ENCODE assay signal across 1 cellular context in genomic region chr12:116615141-116615861, GRCh38.
TF ChIP-seq lines count a peak whose summit lies in the region.

No MANE protein-coding gene starts in this region.

TF ChIP-seq in SK-N-SH, 30 proteins besides CTCF, POLR2A, EP300 and RAD21 (continued from another document):
- TF ChIP-seq, protein P1, sequence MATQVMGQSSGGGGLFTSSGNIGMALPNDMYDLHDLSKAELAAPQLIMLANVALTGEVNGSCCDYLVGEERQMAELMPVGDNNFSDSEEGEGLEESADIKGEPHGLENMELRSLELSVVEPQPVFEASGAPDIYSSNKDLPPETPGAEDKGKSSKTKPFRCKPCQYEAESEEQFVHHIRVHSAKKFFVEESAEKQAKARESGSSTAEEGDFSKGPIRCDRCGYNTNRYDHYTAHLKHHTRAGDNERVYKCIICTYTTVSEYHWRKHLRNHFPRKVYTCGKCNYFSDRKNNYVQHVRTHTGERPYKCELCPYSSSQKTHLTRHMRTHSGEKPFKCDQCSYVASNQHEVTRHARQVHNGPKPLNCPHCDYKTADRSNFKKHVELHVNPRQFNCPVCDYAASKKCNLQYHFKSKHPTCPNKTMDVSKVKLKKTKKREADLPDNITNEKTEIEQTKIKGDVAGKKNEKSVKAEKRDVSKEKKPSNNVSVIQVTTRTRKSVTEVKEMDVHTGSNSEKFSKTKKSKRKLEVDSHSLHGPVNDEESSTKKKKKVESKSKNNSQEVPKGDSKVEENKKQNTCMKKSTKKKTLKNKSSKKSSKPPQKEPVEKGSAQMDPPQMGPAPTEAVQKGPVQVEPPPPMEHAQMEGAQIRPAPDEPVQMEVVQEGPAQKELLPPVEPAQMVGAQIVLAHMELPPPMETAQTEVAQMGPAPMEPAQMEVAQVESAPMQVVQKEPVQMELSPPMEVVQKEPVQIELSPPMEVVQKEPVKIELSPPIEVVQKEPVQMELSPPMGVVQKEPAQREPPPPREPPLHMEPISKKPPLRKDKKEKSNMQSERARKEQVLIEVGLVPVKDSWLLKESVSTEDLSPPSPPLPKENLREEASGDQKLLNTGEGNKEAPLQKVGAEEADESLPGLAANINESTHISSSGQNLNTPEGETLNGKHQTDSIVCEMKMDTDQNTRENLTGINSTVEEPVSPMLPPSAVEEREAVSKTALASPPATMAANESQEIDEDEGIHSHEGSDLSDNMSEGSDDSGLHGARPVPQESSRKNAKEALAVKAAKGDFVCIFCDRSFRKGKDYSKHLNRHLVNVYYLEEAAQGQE (IDR thresholded peaks at IDR 0.05; ENCODE audit: low read depth, low read length): no peak
- no peak for TF ChIP-seq IRF3 (IDR thresholded peaks at IDR 0.05; ENCODE audit: low read depth, low read length)
TF ChIP-seq in SK-N-SH: peak in this region for 0.
